Comparison of ENCODE assay signal across 10 cellular contexts in genomic region chr11:76717369-76717768, GRCh38. TPM values are rescaled to one million over a fixed set of nuclear protein-coding genes. Genes with fewer than 3 reads are reported as not detected.
"Had no signal": no experiment of that assay in that cellular context is flagged by ENCODE, and none has a peak within 500 bp of the region (broad histone marks: within the 10 kb centered on the region; RNA-seq: fewer than 3 reads in every experiment).

No MANE protein-coding gene starts in this region.

- H3K4me3 ChIP-seq: GM23248 had no signal

- H3K9ac ChIP-seq: GM23248 had no signal

- H3K36me3 Mint-ChIP-seq: IgD-negative memory B cell had no signal

- H3K27ac ChIP-seq: GM23248, HL-60 had no signal

- H3K9me3 Mint-ChIP-seq: H9, HFFc6, IgD-negative memory B cell had no signal

- DNase-seq: GM23248, GOT3, H9, HCEC 1CT, HFFc6, KG1 had no signal

- ATAC-seq: HepG2 had no signal

- H3K4me3 Mint-ChIP-seq: H9, HFFc6, IgD-negative memory B cell had no signal

- FAIRE-seq: H54, HepG2 had no signal

- H3K27ac Mint-ChIP-seq: HFFc6, IgD-negative memory B cell had no signal

- H2AFZ ChIP-seq: GM23248 had no signal

RNA-seq across cellular contexts. Expression of gene LRRC32, which starts 46.8 kb away (rescaled TPM):
- total RNA-seq: HepG2 had no signal
- polyA plus RNA-seq: IgD-negative memory B cell had no signal
